22 cellular contexts compared by ENCODE assay signal in the genomic region with DNA sequence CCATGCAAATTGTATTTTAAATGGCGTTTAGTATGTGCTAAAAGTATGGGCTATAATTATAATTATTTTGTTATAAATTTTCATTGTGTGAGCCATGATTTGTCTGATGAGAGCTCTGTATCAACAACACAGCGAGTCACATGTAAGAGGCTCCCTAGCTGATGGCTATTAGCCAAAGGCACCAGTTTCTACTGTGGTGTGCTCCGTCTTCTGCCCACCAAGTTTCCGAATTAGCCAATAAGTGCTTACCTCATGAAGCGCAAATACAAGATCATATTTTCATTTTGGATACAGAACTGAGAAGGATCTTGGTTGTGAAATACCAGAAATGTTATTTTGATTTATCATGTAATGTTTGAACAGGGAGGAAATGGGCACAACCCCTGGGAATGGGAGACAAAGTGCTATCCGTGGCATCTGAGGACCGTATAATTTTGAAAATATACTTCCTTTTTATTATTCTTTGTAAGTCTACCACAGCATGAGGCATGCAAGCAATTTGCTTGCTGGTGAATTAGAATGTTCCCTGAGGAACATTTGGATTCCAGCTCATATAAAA.
DNase-seq lines count a peak whose midpoint lies in the region; ATAC-seq, FAIRE-seq and TF ChIP-seq lines count a peak whose summit lies in the region.
"Had no signal": no experiment of that assay in that cellular context is flagged by ENCODE, and none has a peak within 500 bp of the region (broad histone marks: within the 10 kb centered on the region; RNA-seq: fewer than 3 reads in every experiment).

No MANE protein-coding gene starts in this region.

- H3K36me3 Mint-ChIP-seq in activated T-cell treated with anti-CD3 and anti-CD28 coated beads, Interleukin-2, amount 50 U/mL, for 72 hours (ENCODE audit: insufficient read depth in 2 of 2) = no peaks in the 10 kb centered on the region
- H3K36me3 Mint-ChIP-seq: type B pancreatic cell had no signal

- 36 to 42% methylated on average over 7 of the region's 7 CpGs for WGBS in GM23248 (ENCODE audit: low coverage in 1 of 2, low lambda C conversion rate in 2 of 2, missing lambda C conversion rate in 2 of 2), 2 experiments

- H3K27me3 Mint-ChIP-seq in activated T-cell treated with anti-CD3 and anti-CD28 coated beads, Interleukin-2, amount 50 U/mL, for 72 hours (ENCODE audit: low read depth) = no peaks in the 10 kb centered on the region
- H3K27me3 Mint-ChIP-seq: type B pancreatic cell had no signal

- no peak overlapping the region for H3K4me3 ChIP-seq in A673 (ENCODE audit: low read depth, low read length, poor library complexity, severe bottlenecking)
- H3K4me3 ChIP-seq in GM23248 = no peak overlapping the region
- no peak overlapping the region for H3K4me3 ChIP-seq in bronchial epithelial cell (ENCODE audit: low read depth, low read length)
- H3K4me3 ChIP-seq: K562, lung had no signal

- H3K4me3 Mint-ChIP-seq in activated T-cell treated with anti-CD3 and anti-CD28 coated beads, Interleukin-2, amount 50 U/mL, for 72 hours = no peak overlapping the region
- H3K4me3 Mint-ChIP-seq: type B pancreatic cell had no signal

- BruUV-seq in A673 (replicated peaks; lab: Mats Ljungman, UMichigan) = no TSS peak

- no peaks in the 10 kb centered on the region for H3K4me1 Mint-ChIP-seq in activated T-cell treated with anti-CD3 and anti-CD28 coated beads, Interleukin-2, amount 50 U/mL, for 72 hours (ENCODE audit: low read depth)

- no peaks in the 10 kb centered on the region for H3K9me3 Mint-ChIP-seq in activated T-cell treated with anti-CD3 and anti-CD28 coated beads, Interleukin-2, amount 50 U/mL, for 72 hours
- H3K9me3 Mint-ChIP-seq: type B pancreatic cell had no signal

- no peak overlapping the region for H3K4me2 ChIP-seq in GM23248 (ENCODE audit: unreplicated experiment)

- TF ChIP-seq CTCF in A673 (conservative IDR thresholded peaks at IDR 0.05; ENCODE audit: low read depth, low read length) (no peak), bronchial epithelial cell (IDR thresholded peaks at IDR 0.05; ENCODE audit: insufficient read depth, low read length, severe bottlenecking) (no peak)

- H3K4me1 ChIP-seq in A673 (ENCODE audit: insufficient read depth, low read length, poor library complexity, severe bottlenecking) = peaks cover 33% of the 10 kb centered on the region
- peaks cover 5% of the 10 kb centered on the region; the same call in 1 of the 2 replicates for H3K4me1 ChIP-seq in GM23248 (ENCODE audit: insufficient read depth)

- no peak overlapping the region for H3K9ac ChIP-seq in GM23248

- H3K27me3 ChIP-seq in A673 (replicated peaks; ENCODE audit: insufficient read depth, low read depth, low read length, poor library complexity) = no peaks in the 10 kb centered on the region
- no peaks in the 10 kb centered on the region for H3K27me3 ChIP-seq in GM23248 (replicated peaks; ENCODE audit: insufficient read depth)
- no peaks in the 10 kb centered on the region for H3K27me3 ChIP-seq in bronchial epithelial cell (ENCODE audit: control insufficient read depth, insufficient read depth, low read length)

- no peaks in the 10 kb centered on the region for H3K9me3 ChIP-seq in A673 (ENCODE audit: low read depth, low read length, poor library complexity, severe bottlenecking)
- H3K9me3 ChIP-seq in GM23248 (ENCODE audit: low read depth) = no peaks in the 10 kb centered on the region

- no peaks in the 10 kb centered on the region for H4K20me1 ChIP-seq in GM23248 (ENCODE audit: insufficient read depth)

- intact Hi-C loops in A673 (cut with micrococcal nuclease; ENCODE audit: unreplicated experiment) = no loop called here

- H3K9me2 ChIP-seq in GM23248 (ENCODE audit: insufficient read depth) = no peaks in the 10 kb centered on the region

- peak; percentile 76 for DNase-seq in A673 (ENCODE audit: low spot score)
- peak; percentile 41 for DNase-seq in GM23248
- peak; percentile 10 for DNase-seq in bronchial epithelial cell (ENCODE audit: low read depth)
- DNase-seq in myocyte (ENCODE audit: low read depth) = peak; percentile 24
- no peak for DNase-seq in activated T-cell treated with anti-CD3 and anti-CD28 coated beads, Interleukin-2, amount 50 U/mL, for 72 hours
- no peak for DNase-seq in H4 (ENCODE audit: low spot score)
- DNase-seq in NCI-H2081 treated with DMSO at 0.1 percent for 48 hours (lab: John Stamatoyannopoulos, UW) = no peak
- DNase-seq: activated CD4-positive, CD25-positive, alpha-beta regulatory T cell treated with anti-CD3 and anti-CD28 coated beads, Interleukin-2, amount 50 U/mL, for 72 hours; activated naive CD4-positive, alpha-beta T cell; activated T-cell treated with anti-CD3 and anti-CD28 coated beads, Interleukin-2, amount 50 U/mL, for 1 hour; amniotic stem cell; central memory CD4-positive, alpha-beta T cell; HCEC 1CT; kidney; NCI-H1436 treated with DMSO at 0.1 percent for 48 hours; NCI-H748 treated with DMSO at 0.1 percent for 48 hours; retina had no signal

- H3K79me2 ChIP-seq in GM23248 (ENCODE audit: insufficient read depth) = no peaks in the 10 kb centered on the region

- CTCF ChIA-PET in A673 (lab: Charles Lee) = no interaction called here

- no peaks in the 10 kb centered on the region for H3F3A ChIP-seq in GM23248 (ENCODE audit: insufficient read depth)

- no peak overlapping the region for H3K27ac Mint-ChIP-seq in activated T-cell treated with anti-CD3 and anti-CD28 coated beads, Interleukin-2, amount 50 U/mL, for 72 hours
- H3K27ac Mint-ChIP-seq: type B pancreatic cell had no signal

- no peak overlapping the region for H3K27ac ChIP-seq in A673 (ENCODE audit: low read depth, low read length, poor library complexity, severe bottlenecking)
- no peak overlapping the region for H3K27ac ChIP-seq in GM23248

- H2AFZ ChIP-seq in GM23248 = no peak overlapping the region

- no peaks in the 10 kb centered on the region for H3K36me3 ChIP-seq in A673 (ENCODE audit: insufficient read depth, low read length, poor library complexity, severe bottlenecking)
- H3K36me3 ChIP-seq in GM23248 (ENCODE audit: low read depth) = no peaks in the 10 kb centered on the region
- H3K36me3 ChIP-seq in bronchial epithelial cell (ENCODE audit: control insufficient read depth, insufficient read depth, low read length) = no peaks in the 10 kb centered on the region

- in situ Hi-C loops in GM23248 (cut with MboI) = no loop called here

- FAIRE-seq in bronchial epithelial cell (lab: Jason Lieb, UNC) = no peak
- FAIRE-seq: A204.1, K562, kidney had no signal

- ATAC-seq in activated T-cell treated with anti-CD3 and anti-CD28 coated beads, Interleukin-2, amount 50 U/mL, for 72 hours (replicated peaks in 1 of 2) = no peak
- no peak for ATAC-seq in GM21529 (IDR thresholded peaks at IDR 0.05; ENCODE audit: unreplicated experiment)
- ATAC-seq: K562 had no signal

- POLR2A ChIA-PET in A673 (lab: Charles Lee; ENCODE audit: low non-redundant PET) = no interaction called here

Comparison
In these comparisons a context has a peak if more than half of its experiments do, and no peak if none do; other contexts are left out.
1. DNase-seq: peak in A673 (single experiment), GM23248 (single experiment), bronchial epithelial cell (single experiment) and myocyte (single experiment); none in activated T-cell treated with anti-CD3 and anti-CD28 coated beads, Interleukin-2, amount 50 U/mL, for 72 hours (0 of 2), H4 (single experiment) and NCI-H2081 treated with DMSO at 0.1 percent for 48 hours (single experiment).